ENCODE assay signal across 8 cellular contexts in genomic region chrX:58025979-58026378, GRCh38.
DNase-seq lines count a peak whose midpoint lies in the region; FAIRE-seq and TF ChIP-seq lines count a peak whose summit lies in the region.

No MANE protein-coding gene starts in this region.

- FAIRE-seq in A204.1 (lab: Jason Lieb, UNC) (peak; percentile 83), GM19239 (lab: Jason Lieb, UNC) (no peak)

- DNase-seq in ELF-1 (ENCODE audit: low read depth, low spot score) (peak; percentile 53), T follicular helper cell (ENCODE audit: low read depth) (peak; percentile 9), epithelial cell of esophagus (ENCODE audit: low read depth) (peak; percentile 43), pulmonary artery endothelial cell (ENCODE audit: low read depth, low spot score) (peak; percentile 15), cerebellar nuclear complex (lab: John Stamatoyannopoulos, UW) (no peak), GM19239 (ENCODE audit: insufficient read length, low spot score) (no peak)

- H3K4me3 ChIP-seq in epithelial cell of esophagus (ENCODE audit: low read length) = no peak overlapping the region

- TF ChIP-seq CTCF in LNCAP (IDR thresholded peaks at IDR 0.05) = peak; percentile 54
- TF ChIP-seq CTCF in epithelial cell of esophagus (IDR thresholded peaks at IDR 0.05; ENCODE audit: insufficient read depth, low read depth, low read length, missing control alignments) = peak; percentile 41

Comparison
In these comparisons a context has a peak if more than half of its experiments do, and no peak if none do; other contexts are left out.
1. DNase-seq: peak in ELF-1 (single experiment), T follicular helper cell (single experiment), epithelial cell of esophagus (single experiment) and pulmonary artery endothelial cell (single experiment); none in cerebellar nuclear complex (0 of 2) and GM19239 (single experiment).